Comparison of ENCODE assay signal across 15 cellular contexts in genomic region chr11:76656087-76656531, GRCh38. TPM values are rescaled to one million over a fixed set of nuclear protein-coding genes. Genes with fewer than 3 reads are reported as not detected.
A peak's percentile ranks its signal among the peaks of the same experiment; 100 is the strongest.
DNase-seq lines count a peak whose midpoint lies in the region; ATAC-seq and TF ChIP-seq lines count a peak whose summit lies in the region.
"Had no signal": no experiment of that assay in that cellular context is flagged by ENCODE, and none has a peak within 500 bp of the region (broad histone marks: within the 10 kb centered on the region; RNA-seq: fewer than 3 reads in every experiment).

No MANE protein-coding gene starts in this region.

- TF ChIP-seq CTCF in esophagus muscularis mucosa (IDR thresholded peaks at IDR 0.05): no peak
- TF ChIP-seq CTCF in thoracic aorta (IDR thresholded peaks at IDR 0.05): no peak

- H3K27ac ChIP-seq in esophagus muscularis mucosa (replicated peaks in 1 of 4) (peak overlapping the region in 3 of 4 donors; percentile 67 to 74 (median 69)), muscle layer of colon (ENCODE audit: low read depth, low read length) (peak overlapping the region; percentile 30), thoracic aorta (peak overlapping the region; percentile 84 to 91)
- H3K27ac ChIP-seq: A549, RWPE1, VCaP had no signal

- no peak for ATAC-seq in thoracic aorta (ENCODE audit: insufficient number of reproducible peaks, low FRiP score, low read depth)
- ATAC-seq: A549; stimulated activated memory B cell treated with anti-CD40 and anti-IgM and Interleukin-4, amounts not matched to agents 10 μg/mL and 1 μg/mL and 100 μg/mL, for 72 hours; T-cell had no signal

- TF ChIP-seq POLR2A in esophagus muscularis mucosa (IDR thresholded peaks at IDR 0.05; ENCODE audit: low read depth): no peak

- H3K4me3 ChIP-seq in esophagus muscularis mucosa (no peak overlapping the region), muscle layer of colon (ENCODE audit: low read depth in 1 of 2, low read length in 2 of 2) (no peak overlapping the region), thoracic aorta (no peak overlapping the region)
- H3K4me3 ChIP-seq: A549, spleen had no signal

- H3K9me3 ChIP-seq in esophagus muscularis mucosa: no peaks in the 10 kb centered on the region
- no peaks in the 10 kb centered on the region for H3K9me3 ChIP-seq in muscle layer of colon (ENCODE audit: low read length)
- H3K9me3 ChIP-seq in thoracic aorta: no peaks in the 10 kb centered on the region
- H3K9me3 ChIP-seq: A549, spleen had no signal

- H3K9ac ChIP-seq in muscle layer of colon (ENCODE audit: low read length): no peak overlapping the region

- intact Hi-C loops in esophagus muscularis mucosa (cut with DNase I): no loop called here

- 66% methylated on average over 5 of the region's 8 CpGs for WGBS in esophagus muscularis mucosa

- no peak for TF ChIP-seq EP300 in esophagus muscularis mucosa (IDR thresholded peaks at IDR 0.05)

- DNase-seq in activated CD8-positive, alpha-beta memory T cell treated with anti-CD3 and anti-CD28 coated beads, Interleukin-2, amount 50 U/mL, for 48 hours: peak; percentile 40
- no peak for DNase-seq in activated CD8-positive, alpha-beta memory T cell treated with anti-CD3 and anti-CD28 coated beads, Interleukin-2, amount 50 U/mL, for 4 hours
- DNase-seq in esophagus muscularis mucosa (ENCODE audit: extremely low spot score) (no peak), thoracic aorta (ENCODE audit: low spot score) (no peak), NCI-H774 (lab: John Stamatoyannopoulos, UW) (no peak), SKM-1 treated with dmso at 0.1 percent for 144 hours (lab: John Stamatoyannopoulos, UW; ENCODE audit: unreplicated experiment) (no peak), kidney glomerular epithelial cell (lab: John Stamatoyannopoulos, UW) (no peak)
- DNase-seq: activated gamma-delta T cell treated with Interleukin-2 at 50 U/mL for 16 hours had no signal

- H3K36me3 ChIP-seq in esophagus muscularis mucosa (peaks cover 0 to 53% (median 24%) of the 10 kb centered on the region in 4 donors), muscle layer of colon (ENCODE audit: insufficient read depth, low read length) (no peaks in the 10 kb centered on the region), thoracic aorta (peaks cover 25% of the 10 kb centered on the region)

- H3K27me3 ChIP-seq in esophagus muscularis mucosa (no peaks in the 10 kb centered on the region), muscle layer of colon (ENCODE audit: control insufficient read depth in 1 of 2, insufficient read depth in 2 of 2, low read length in 2 of 2) (no peaks in the 10 kb centered on the region), thoracic aorta (replicated peaks; ENCODE audit: insufficient read depth) (no peaks in the 10 kb centered on the region)

- peaks cover 41 to 58% (median 52%) of the 10 kb centered on the region in 4 donors for H3K4me1 ChIP-seq in esophagus muscularis mucosa
- H3K4me1 ChIP-seq in muscle layer of colon (ENCODE audit: insufficient read depth, low read length): peaks cover 44% of the 10 kb centered on the region
- peaks cover 28 to 50% of the 10 kb centered on the region in 2 donors for H3K4me1 ChIP-seq in thoracic aorta (ENCODE audit: control insufficient read depth in 1 of 2, low read depth in 2 of 2)
- H3K4me1 ChIP-seq: A549 had no signal

RNA-seq across cellular contexts. Expression of gene LRRC32, which starts 14.4 kb away (rescaled TPM):
- total RNA-seq in esophagus muscularis mucosa: 10 to 100 TPM; 19.1 to 87.5 (median 45.3) TPM
- 100 to 1,000 TPM; 133 to 214 TPM for total RNA-seq in thoracic aorta

Comparison
In these comparisons a context has a peak if more than half of its experiments do, and no peak if none do; other contexts are left out.
1. H3K27ac ChIP-seq: peak in every context shown above with its lines; median percentile 88 in thoracic aorta; 69 in esophagus muscularis mucosa; 30 in muscle layer of colon.